Comparison of ENCODE assay signal across 26 cellular contexts in genomic region chr2:130365963-130366362, GRCh38.
"Had no signal": no experiment of that assay in that cellular context is flagged by ENCODE, and none has a peak within 500 bp of the region (broad histone marks: within the 10 kb centered on the region; RNA-seq: fewer than 3 reads in every experiment).

No MANE protein-coding gene starts in this region.

- ATAC-seq: left colon; naive thymus-derived CD8-positive, alpha-beta T cell; right cardiac atrium; sciatic nerve; stimulated activated naive B cell treated with anti-CD40 and anti-IgM and Interleukin-4, amounts not matched to agents 10 μg/mL and 1 μg/mL and 100 μg/mL, for 72 hours; stimulated activated naive CD8-positive, alpha-beta T cell treated with anti-CD3 and anti-CD28 coated beads, Interleukin-15, Interleukin-2, amounts not matched to agents 100 U/mL and 50 U/mL, for 24 hours had no signal

- H3K9me3 ChIP-seq: left lung, lower lobe of right lung, stomach, testis, thyroid gland, transverse colon, upper lobe of left lung, vagina had no signal

- H3K36me3 ChIP-seq: lower lobe of right lung, thyroid gland, transverse colon, upper lobe of left lung, vagina had no signal

- DNase-seq: hypothalamus; immature natural killer cell; kidney; left colon; left lung; lower lobe of right lung; mammary epithelial cell; mesenchymal stem cell; naive thymus-derived CD8-positive, alpha-beta T cell; occipital lobe; retina; right cardiac atrium; stimulated activated CD4-positive, alpha-beta T cell treated with anti-CD3 and anti-CD28 coated beads, Interleukin-12 subunit alpha, Interleukin-12 subunit beta, amount 100 ng/mL, for 4 hours; stimulated activated CD4-positive, alpha-beta T cell treated with anti-CD3 and anti-CD28 coated beads, Interleukin-15, amount 100 ng/mL, for 24 hours; stimulated activated CD4-positive, alpha-beta T cell treated with anti-CD3 and anti-CD28 coated beads, Interleukin-2, amount 100 ng/mL, for 24 hours; stimulated activated CD4-positive, alpha-beta T cell treated with anti-CD3 and anti-CD28 coated beads, Interleukin-4, amount 100 ng/mL, for 1 hour; stimulated activated naive B cell treated with anti-CD40 and anti-IgM and Interleukin-4, amounts not matched to agents 10 μg/mL and 1 μg/mL and 100 μg/mL, for 72 hours; stimulated activated naive CD8-positive, alpha-beta T cell treated with anti-CD3 and anti-CD28 coated beads, Interleukin-15, Interleukin-2, amounts not matched to agents 100 U/mL and 50 U/mL, for 24 hours; stomach; testis; thyroid gland; transverse colon; upper lobe of left lung had no signal

- H3K27ac ChIP-seq: left lung, lower lobe of right lung, skin epidermis, testis, thyroid gland, transverse colon, upper lobe of left lung, vagina had no signal

- H3K4me3 ChIP-seq: left lung, lower lobe of right lung, skin epidermis, stomach, testis, thyroid gland, transverse colon, upper lobe of left lung, vagina had no signal

- H3K27me3 ChIP-seq: left lung, stomach, testis, thyroid gland, transverse colon, upper lobe of left lung, vagina had no signal

- H3K4me1 ChIP-seq: testis had no signal
